1 cellular context compared by ENCODE assay signal in genomic region chr1:89939059-89939570, GRCh38.
TF ChIP-seq lines count a peak whose summit lies in the region.

No MANE protein-coding gene starts in this region.

TF ChIP-seq in IMR-90, 13 proteins besides CTCF, POLR2A, EP300 and RAD21 (continued from another document):
- no peak for TF ChIP-seq USF2 (IDR thresholded peaks at IDR 0.05; ENCODE audit: low read depth, low read length)
- TF ChIP-seq ELK1 (IDR thresholded peaks at IDR 0.05; ENCODE audit: borderline replicate concordance, low read depth, low read length): no peak
- TF ChIP-seq RFX5 (IDR thresholded peaks at IDR 0.05; ENCODE audit: low read depth, low read length): no peak
- TF ChIP-seq NFE2L2 (IDR thresholded peaks at IDR 0.05; ENCODE audit: low read depth, low read length): no peak
- TF ChIP-seq RCOR1 (IDR thresholded peaks at IDR 0.05; ENCODE audit: insufficient replicate concordance, low read length): no peak
- no peak for TF ChIP-seq BHLHE40 (IDR thresholded peaks at IDR 0.05; ENCODE audit: low read depth, low read length)
- TF ChIP-seq SMC3 (IDR thresholded peaks at IDR 0.05; ENCODE audit: low read depth, low read length): no peak
- TF ChIP-seq CHD1 (IDR thresholded peaks at IDR 0.05; ENCODE audit: low read depth, low read length): no peak
- no peak for TF ChIP-seq FOS (IDR thresholded peaks at IDR 0.05; ENCODE audit: low read depth, low read length)
- TF ChIP-seq MXI1 (IDR thresholded peaks at IDR 0.05; ENCODE audit: borderline replicate concordance, low read depth, low read length): no peak
- TF ChIP-seq MAZ (IDR thresholded peaks at IDR 0.05; ENCODE audit: borderline replicate concordance, low read depth, low read length): no peak
- TF ChIP-seq MAFK (IDR thresholded peaks at IDR 0.05; ENCODE audit: low read depth, low read length): no peak
TF ChIP-seq in IMR-90: peak in this region for 0.
